Comparison of ENCODE assay signal across 14 cellular contexts in genomic region chr12:131007794-131008460, GRCh38. TPM values are rescaled to one million over a fixed set of nuclear protein-coding genes. Genes with fewer than 3 reads are reported as not detected.
"Had no signal": no experiment of that assay in that cellular context is flagged by ENCODE, and none has a peak within 500 bp of the region (broad histone marks: within the 10 kb centered on the region; RNA-seq: fewer than 3 reads in every experiment).

No MANE protein-coding gene starts in this region.

- H3K36me3 ChIP-seq: ascending aorta, gastrocnemius medialis, neutrophil had no signal

- H3K4me3 ChIP-seq: ascending aorta, gastrocnemius medialis, lower lobe of right lung, SK-N-MC, testis had no signal

- ATAC-seq: activated CD4-positive, CD25-positive, alpha-beta regulatory T cell treated with anti-CD3 and anti-CD28 coated beads, Interleukin-2, amount 50 U/mL, for 24 hours; activated T-helper 17 cell treated with anti-CD3 and anti-CD28 coated beads, Interleukin-2, amount 50 U/mL, for 72 hours; lower lobe of right lung; stimulated activated naive CD8-positive, alpha-beta T cell treated with anti-CD3 and anti-CD28 coated beads, Interleukin-15, amount 100 ng/mL, for 72 hours; T-cell had no signal

- H3K4me1 ChIP-seq: ascending aorta had no signal

- DNase-seq: activated naive CD4-positive, alpha-beta T cell treated with anti-CD3 and anti-CD28 coated beads, Interleukin-2, amount 10 ng/mL, durations not matched to agents 7 days and 5 days; retina; stimulated activated naive CD8-positive, alpha-beta T cell treated with anti-CD3 and anti-CD28 coated beads, Interleukin-15, amount 100 ng/mL, for 72 hours; T-cell; T-helper 9 cell had no signal

- H3K9me3 ChIP-seq: ascending aorta, gastrocnemius medialis, lower lobe of right lung, neutrophil, testis had no signal

- H3K27ac ChIP-seq: ascending aorta, gastrocnemius medialis, lower lobe of right lung, neutrophil, SK-N-MC, testis had no signal

- H3K27me3 ChIP-seq: ascending aorta, gastrocnemius medialis, testis had no signal

RNA-seq across cellular contexts. Expression of gene ADGRD1, which starts 54.2 kb away (rescaled TPM):
- total RNA-seq: epithelial cell of proximal tubule had no signal
